1 cellular context compared by ENCODE assay signal in genomic region chr6:168026925-168027324, GRCh38.
TF ChIP-seq lines count a peak whose summit lies in the region.

No MANE protein-coding gene starts in this region.

TF ChIP-seq in K562, 482 proteins besides CTCF, POLR2A, EP300 and RAD21 (continued from another document):
- TF ChIP-seq, protein P1, sequence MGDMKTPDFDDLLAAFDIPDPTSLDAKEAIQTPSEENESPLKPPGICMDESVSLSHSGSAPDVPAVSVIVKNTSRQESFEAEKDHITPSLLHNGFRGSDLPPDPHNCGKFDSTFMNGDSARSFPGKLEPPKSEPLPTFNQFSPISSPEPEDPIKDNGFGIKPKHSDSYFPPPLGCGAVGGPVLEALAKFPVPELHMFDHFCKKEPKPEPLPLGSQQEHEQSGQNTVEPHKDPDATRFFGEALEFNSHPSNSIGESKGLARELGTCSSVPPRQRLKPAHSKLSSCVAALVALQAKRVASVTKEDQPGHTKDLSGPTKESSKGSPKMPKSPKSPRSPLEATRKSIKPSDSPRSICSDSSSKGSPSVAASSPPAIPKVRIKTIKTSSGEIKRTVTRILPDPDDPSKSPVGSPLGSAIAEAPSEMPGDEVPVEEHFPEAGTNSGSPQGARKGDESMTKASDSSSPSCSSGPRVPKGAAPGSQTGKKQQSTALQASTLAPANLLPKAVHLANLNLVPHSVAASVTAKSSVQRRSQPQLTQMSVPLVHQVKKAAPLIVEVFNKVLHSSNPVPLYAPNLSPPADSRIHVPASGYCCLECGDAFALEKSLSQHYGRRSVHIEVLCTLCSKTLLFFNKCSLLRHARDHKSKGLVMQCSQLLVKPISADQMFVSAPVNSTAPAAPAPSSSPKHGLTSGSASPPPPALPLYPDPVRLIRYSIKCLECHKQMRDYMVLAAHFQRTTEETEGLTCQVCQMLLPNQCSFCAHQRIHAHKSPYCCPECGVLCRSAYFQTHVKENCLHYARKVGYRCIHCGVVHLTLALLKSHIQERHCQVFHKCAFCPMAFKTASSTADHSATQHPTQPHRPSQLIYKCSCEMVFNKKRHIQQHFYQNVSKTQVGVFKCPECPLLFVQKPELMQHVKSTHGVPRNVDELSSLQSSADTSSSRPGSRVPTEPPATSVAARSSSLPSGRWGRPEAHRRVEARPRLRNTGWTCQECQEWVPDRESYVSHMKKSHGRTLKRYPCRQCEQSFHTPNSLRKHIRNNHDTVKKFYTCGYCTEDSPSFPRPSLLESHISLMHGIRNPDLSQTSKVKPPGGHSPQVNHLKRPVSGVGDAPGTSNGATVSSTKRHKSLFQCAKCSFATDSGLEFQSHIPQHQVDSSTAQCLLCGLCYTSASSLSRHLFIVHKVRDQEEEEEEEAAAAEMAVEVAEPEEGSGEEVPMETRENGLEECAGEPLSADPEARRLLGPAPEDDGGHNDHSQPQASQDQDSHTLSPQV (IDR thresholded peaks at IDR 0.05): no peak
- no peak for TF ChIP-seq GTF2E2 (tag; IDR thresholded peaks at IDR 0.05)
- no peak for TF ChIP-seq ZNF561 (CRISPR knock-in tag; conservative IDR thresholded peaks at IDR 0.05)
- no peak for TF ChIP-seq PHF8 (IDR thresholded peaks at IDR 0.05; ENCODE audit: borderline replicate concordance, low read length)
- TF ChIP-seq TCF7L2 (IDR thresholded peaks at IDR 0.05; ENCODE audit: low read depth, low read length): no peak
- TF ChIP-seq ZNF280A (IDR thresholded peaks at IDR 0.05; ENCODE audit: low read depth, partially characterized antibody): no peak
- no peak for TF ChIP-seq RCOR1 (IDR thresholded peaks at IDR 0.05; ENCODE audit: borderline replicate concordance in 1 of 2, low read depth in 2 of 2, low read length in 2 of 2)
- TF ChIP-seq, protein P2, sequence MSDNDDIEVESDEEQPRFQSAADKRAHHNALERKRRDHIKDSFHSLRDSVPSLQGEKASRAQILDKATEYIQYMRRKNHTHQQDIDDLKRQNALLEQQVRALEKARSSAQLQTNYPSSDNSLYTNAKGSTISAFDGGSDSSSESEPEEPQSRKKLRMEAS (CRISPR knock-in tag; IDR thresholded peaks at IDR 0.05): no peak
- no peak for TF ChIP-seq SRSF1 (IDR thresholded peaks at IDR 0.05; ENCODE audit: low read depth, low read length)
- TF ChIP-seq, protein P3, sequence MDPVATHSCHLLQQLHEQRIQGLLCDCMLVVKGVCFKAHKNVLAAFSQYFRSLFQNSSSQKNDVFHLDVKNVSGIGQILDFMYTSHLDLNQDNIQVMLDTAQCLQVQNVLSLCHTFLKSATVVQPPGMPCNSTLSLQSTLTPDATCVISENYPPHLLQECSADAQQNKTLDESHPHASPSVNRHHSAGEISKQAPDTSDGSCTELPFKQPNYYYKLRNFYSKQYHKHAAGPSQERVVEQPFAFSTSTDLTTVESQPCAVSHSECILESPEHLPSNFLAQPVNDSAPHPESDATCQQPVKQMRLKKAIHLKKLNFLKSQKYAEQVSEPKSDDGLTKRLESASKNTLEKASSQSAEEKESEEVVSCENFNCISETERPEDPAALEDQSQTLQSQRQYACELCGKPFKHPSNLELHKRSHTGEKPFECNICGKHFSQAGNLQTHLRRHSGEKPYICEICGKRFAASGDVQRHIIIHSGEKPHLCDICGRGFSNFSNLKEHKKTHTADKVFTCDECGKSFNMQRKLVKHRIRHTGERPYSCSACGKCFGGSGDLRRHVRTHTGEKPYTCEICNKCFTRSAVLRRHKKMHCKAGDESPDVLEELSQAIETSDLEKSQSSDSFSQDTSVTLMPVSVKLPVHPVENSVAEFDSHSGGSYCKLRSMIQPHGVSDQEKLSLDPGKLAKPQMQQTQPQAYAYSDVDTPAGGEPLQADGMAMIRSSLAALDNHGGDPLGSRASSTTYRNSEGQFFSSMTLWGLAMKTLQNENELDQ (CRISPR knock-in tag; IDR thresholded peaks at IDR 0.05; ENCODE audit: borderline replicate concordance): no peak
TF ChIP-seq in K562: peak in this region for 0.
